In genomic region chr19:17967258-17968051, GRCh38 we compare ENCODE assay signal across 1 cellular context.
TF ChIP-seq lines count a peak whose summit lies in the region.

No MANE protein-coding gene starts in this region.

TF ChIP-seq in IMR-90, 13 proteins besides CTCF, POLR2A, EP300 and RAD21:
- no peak for TF ChIP-seq MXI1 (IDR thresholded peaks at IDR 0.05; ENCODE audit: borderline replicate concordance, low read depth, low read length)
